ENCODE assay signal across 17 cellular contexts in the genomic region with DNA sequence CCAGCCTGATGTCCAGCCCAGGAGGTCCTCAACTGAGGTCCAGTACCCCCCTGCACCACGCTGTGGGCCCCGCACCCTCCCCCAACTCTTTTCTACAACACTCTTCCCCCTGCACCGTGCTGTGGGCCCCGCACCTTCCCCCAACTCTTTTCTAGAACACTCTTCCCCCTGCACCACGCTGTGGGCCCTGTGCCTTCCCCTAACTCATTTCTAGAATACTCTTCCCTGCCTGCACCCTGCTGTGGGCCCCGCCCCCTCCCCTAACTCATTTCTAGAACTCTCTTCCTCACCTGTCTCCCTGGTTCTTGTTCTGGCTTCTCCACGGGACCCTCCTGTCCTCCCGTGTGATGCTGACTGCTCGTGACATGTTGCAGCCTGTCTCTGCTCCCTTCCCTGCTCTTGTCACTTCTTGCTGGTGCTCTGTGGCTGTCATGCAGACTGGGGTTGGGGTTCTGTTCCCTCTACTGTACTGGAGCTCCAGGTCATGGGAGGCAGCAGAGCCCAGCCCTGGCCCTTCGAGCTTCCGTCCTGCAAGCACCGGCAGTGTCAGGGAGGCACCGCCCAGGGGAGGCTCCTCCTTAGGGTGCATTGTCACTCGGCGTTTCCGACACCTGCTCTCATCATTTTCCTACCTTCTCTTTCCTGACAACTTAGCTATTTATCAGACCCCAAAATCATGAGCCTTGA.
DNase-seq lines count a peak whose midpoint lies in the region; ATAC-seq, FAIRE-seq and TF ChIP-seq lines count a peak whose summit lies in the region.
"Had no signal": no experiment of that assay in that cellular context is flagged by ENCODE, and none has a peak within 500 bp of the region (broad histone marks: within the 10 kb centered on the region; RNA-seq: fewer than 3 reads in every experiment).

No MANE protein-coding gene starts in this region.

- no peaks in the 10 kb centered on the region for H3K9me3 Mint-ChIP-seq in stimulated activated naive CD8-positive, alpha-beta T cell treated with anti-CD3 and anti-CD28 coated beads, Interleukin-15, amount 100 ng/mL, for 72 hours
- H3K9me3 Mint-ChIP-seq: CD8-positive, alpha-beta T cell; dendritic cell treated with granulocyte-macrophage colony-stimulating factor and Interleukin-4, amounts not matched to agents 40 ng/mL and 50 ng/mL, for 4 days; neural crest cell; T-cell had no signal

- no peaks in the 10 kb centered on the region for H3K9me2 ChIP-seq in SK-N-SH
- H3K9me2 ChIP-seq in MM.1S (replicated peaks; ENCODE audit: insufficient read depth, low read length): no peaks in the 10 kb centered on the region

- peaks cover 50% of the 10 kb centered on the region for H3K4me1 Mint-ChIP-seq in stimulated activated naive CD8-positive, alpha-beta T cell treated with anti-CD3 and anti-CD28 coated beads, Interleukin-15, amount 100 ng/mL, for 72 hours

- peaks cover 8 to 35% of the 10 kb centered on the region in 2 experiments; a peak in 2 of 4 replicates for H3K4me1 ChIP-seq in SK-N-SH (ENCODE audit: control insufficient read depth in 1 of 2, insufficient read depth in 2 of 2, low read depth in 1 of 2, low read length in 1 of 2)
- peaks cover 21% of the 10 kb centered on the region for H3K4me1 ChIP-seq in keratinocyte (ENCODE audit: control insufficient read depth, extremely low read depth, insufficient read depth, low read length)
- no peaks in the 10 kb centered on the region for H3K4me1 ChIP-seq in MM.1S (ENCODE audit: low read length)
- no peaks in the 10 kb centered on the region for H3K4me1 ChIP-seq in upper lobe of right lung
- H3K4me1 ChIP-seq: lower lobe of right lung, Peyer's patch had no signal

- H3K27me3 Mint-ChIP-seq in stimulated activated naive CD8-positive, alpha-beta T cell treated with anti-CD3 and anti-CD28 coated beads, Interleukin-15, amount 100 ng/mL, for 72 hours: peaks cover 33% of the 10 kb centered on the region
- H3K27me3 Mint-ChIP-seq: dendritic cell treated with granulocyte-macrophage colony-stimulating factor and Interleukin-4, amounts not matched to agents 40 ng/mL and 50 ng/mL, for 4 days had no signal

- POLR2A ChIA-PET in SK-N-SH (lab: Yijun Ruan, JAX): interaction anchor here (2.3 kb wide), 1 partner anchor 266 kb away, joined by 18 read pairs; no protein-coding TSS in a partner anchor

- peak; percentile 51 for FAIRE-seq in keratinocyte (lab: Jason Lieb, UNC)

- dilution Hi-C loops in keratinocyte (cut with MboI; ENCODE audit: extremely low pct_ligation_motif_present, low sequenced_read_pairs): no loop called here

- H4K20me1 ChIP-seq in SK-N-SH (ENCODE audit: insufficient read depth) (no peaks in the 10 kb centered on the region), keratinocyte (ENCODE audit: control insufficient read depth, extremely low read depth, insufficient read depth, low read length) (no peaks in the 10 kb centered on the region), MM.1S (ENCODE audit: insufficient read depth, low read length) (no peaks in the 10 kb centered on the region)

- H3K9me1 ChIP-seq in keratinocyte (ENCODE audit: control insufficient read depth, extremely low read depth, insufficient read depth, low read length): no peaks in the 10 kb centered on the region

- TF ChIP-seq CTCF in SK-N-SH (IDR thresholded peaks at IDR 0.05) (no peak), keratinocyte (optimal IDR thresholded peaks at IDR 0.05 in 1 of 3, IDR thresholded peaks at IDR 0.05 in 1 of 3, conservative IDR thresholded peaks at IDR 0.05 in 1 of 3; ENCODE audit: extremely low read depth in 1 of 3, insufficient read depth in 2 of 3, low read length in 3 of 3) (no peak), MM.1S (IDR thresholded peaks at IDR 0.05; ENCODE audit: low read length) (no peak), upper lobe of right lung (IDR thresholded peaks at IDR 0.05) (no peak)

- H2AFZ ChIP-seq in SK-N-SH (ENCODE audit: low read depth) (no peak overlapping the region), keratinocyte (ENCODE audit: control insufficient read depth, low read length) (peak overlapping the region; percentile 21), MM.1S (ENCODE audit: low read length) (no peak overlapping the region)

- H3K4me3 ChIP-seq in SK-N-SH (ENCODE audit: low read depth in 2 of 2, low read length in 1 of 2) (no peak overlapping the region), keratinocyte (ENCODE audit: control insufficient read depth in 2 of 3, extremely low read depth in 1 of 3, insufficient read depth in 2 of 3, low read depth in 1 of 3, low read length in 3 of 3) (no peak overlapping the region), MM.1S (ENCODE audit: low read length) (no peak overlapping the region), upper lobe of right lung (no peak overlapping the region)
- H3K4me3 ChIP-seq: lower lobe of right lung, Peyer's patch, transverse colon had no signal

- 88% methylated on average over 14 of the region's 16 CpGs for WGBS in SK-N-SH (ENCODE audit: low lambda C conversion rate)

- DNase-seq in SK-N-SH (peak; percentile 4), keratinocyte (ENCODE audit: low read depth, low spot score) (no peak), MM.1S (no peak), upper lobe of right lung (no peak), NCI-H1092 treated with DMSO at 0.1 percent for 48 hours (lab: John Stamatoyannopoulos, UW) (no peak)
- DNase-seq in stimulated activated naive CD8-positive, alpha-beta T cell treated with anti-CD3 and anti-CD28 coated beads, Interleukin-15, amount 100 ng/mL, for 72 hours: peak in 1 of 2 donors; percentile 19
- DNase-seq in stimulated activated naive CD8-positive, alpha-beta T cell treated with anti-CD3 and anti-CD28 coated beads, Interleukin-15, Interleukin-2, amounts not matched to agents 100 U/mL and 50 U/mL, for 24 hours: no peak

- H3K27ac ChIP-seq in SK-N-SH (ENCODE audit: low read depth in 2 of 2, low read length in 1 of 2): peak overlapping the region in 1 of 2 experiments; percentile 36; a peak in 1 of 4 replicates
- H3K27ac ChIP-seq in keratinocyte (ENCODE audit: control insufficient read depth, insufficient read depth, low read length): no peak overlapping the region
- no peak overlapping the region for H3K27ac ChIP-seq in MM.1S (ENCODE audit: low read length)
- no peak overlapping the region for H3K27ac ChIP-seq in upper lobe of right lung
- H3K27ac ChIP-seq: lower lobe of right lung, Peyer's patch, transverse colon had no signal

- H3K9me3 ChIP-seq in SK-N-SH (no peaks in the 10 kb centered on the region), keratinocyte (ENCODE audit: control insufficient read depth, low read depth, low read length) (no peaks in the 10 kb centered on the region), MM.1S (replicated peaks; ENCODE audit: insufficient read depth, low read length) (no peaks in the 10 kb centered on the region), upper lobe of right lung (no peaks in the 10 kb centered on the region)
- H3K9me3 ChIP-seq: lower lobe of right lung, Peyer's patch, transverse colon had no signal

- H3K79me2 ChIP-seq in SK-N-SH (ENCODE audit: insufficient read depth) (no peaks in the 10 kb centered on the region), keratinocyte (ENCODE audit: control insufficient read depth, insufficient read depth, low read length) (no peaks in the 10 kb centered on the region), MM.1S (ENCODE audit: low read length) (no peaks in the 10 kb centered on the region)

- H3K4me3 Mint-ChIP-seq in stimulated activated naive CD8-positive, alpha-beta T cell treated with anti-CD3 and anti-CD28 coated beads, Interleukin-15, amount 100 ng/mL, for 72 hours: peak overlapping the region; percentile 9 to 46
- H3K4me3 Mint-ChIP-seq: CD8-positive, alpha-beta T cell; dendritic cell treated with granulocyte-macrophage colony-stimulating factor and Interleukin-4, amounts not matched to agents 40 ng/mL and 50 ng/mL, for 4 days; HFFc6; neural crest cell; T-cell had no signal

- no peak for TF ChIP-seq RAD21 in SK-N-SH (IDR thresholded peaks at IDR 0.05; ENCODE audit: low read length)

- H3F3A ChIP-seq in SK-N-SH (replicated peaks; ENCODE audit: insufficient read depth) (no peaks in the 10 kb centered on the region), MM.1S (ENCODE audit: insufficient read depth, low read length) (no peaks in the 10 kb centered on the region)

- no peak for TF ChIP-seq EP300 in SK-N-SH (IDR thresholded peaks at IDR 0.05; ENCODE audit: borderline replicate concordance in 1 of 2, low read depth in 1 of 2, low read length in 1 of 2)

- H3K9ac ChIP-seq in SK-N-SH (no peak overlapping the region), keratinocyte (ENCODE audit: control insufficient read depth, extremely low read depth, insufficient read depth, low read length) (no peak overlapping the region), MM.1S (ENCODE audit: low read length) (no peak overlapping the region)

- intact Hi-C loops in upper lobe of right lung (cut with DNase I): loop anchor here (10.0 kb wide), 1 partner anchor 267 kb away; no protein-coding TSS in a partner anchor

- CTCF ChIA-PET in SK-N-SH (lab: Yijun Ruan, JAX): interaction anchor here (0.6 to 4.7 kb wide), 57 partner anchors 8 to 722 kb away, joined by 3 to 127 read pairs (median 5); a partner anchor contains a TSS

- no peaks in the 10 kb centered on the region for H3K36me3 ChIP-seq in SK-N-SH (replicated peaks in 1 of 2; ENCODE audit: control insufficient read depth in 1 of 2, insufficient read depth in 2 of 2, low read length in 1 of 2)
- H3K36me3 ChIP-seq in keratinocyte (ENCODE audit: control insufficient read depth in 2 of 2, extremely low read depth in 1 of 2, insufficient read depth in 2 of 2, low read length in 2 of 2): no peaks in the 10 kb centered on the region
- H3K36me3 ChIP-seq in MM.1S (replicated peaks; ENCODE audit: insufficient read depth, low read length): no peaks in the 10 kb centered on the region
- no peaks in the 10 kb centered on the region for H3K36me3 ChIP-seq in upper lobe of right lung
- H3K36me3 ChIP-seq: lower lobe of right lung, Peyer's patch, transverse colon had no signal

- H3K4me2 ChIP-seq in SK-N-SH (no peak overlapping the region), keratinocyte (ENCODE audit: control insufficient read depth, extremely low read depth, insufficient read depth, low read depth, low read length) (no peak overlapping the region), MM.1S (ENCODE audit: low read depth, low read length) (no peak overlapping the region)

- H3K27me3 ChIP-seq in SK-N-SH (ENCODE audit: insufficient read depth) (no peaks in the 10 kb centered on the region), keratinocyte (ENCODE audit: control insufficient read depth, extremely low read depth, insufficient read depth, low read length) (peaks cover 12% of the 10 kb centered on the region), MM.1S (replicated peaks; ENCODE audit: insufficient read depth, low read length) (peaks cover 14% of the 10 kb centered on the region; the same call in 1 of the 2 replicates), upper lobe of right lung (no peaks in the 10 kb centered on the region)
- H3K27me3 ChIP-seq: Peyer's patch, transverse colon had no signal

- ATAC-seq in SK-N-SH treated with all-trans-retinoic acid at 6 μM for 48 hours (no peak), upper lobe of right lung (no peak)
- no peak for ATAC-seq in stimulated activated naive CD8-positive, alpha-beta T cell treated with anti-CD3 and anti-CD28 coated beads, Interleukin-15, amount 100 ng/mL, for 72 hours
- ATAC-seq in stimulated activated naive CD8-positive, alpha-beta T cell treated with anti-CD3 and anti-CD28 coated beads, Interleukin-15, Interleukin-2, amounts not matched to agents 100 U/mL and 50 U/mL, for 24 hours: no peak

- peak overlapping the region; percentile 34 to 72 for H3K27ac Mint-ChIP-seq in stimulated activated naive CD8-positive, alpha-beta T cell treated with anti-CD3 and anti-CD28 coated beads, Interleukin-15, amount 100 ng/mL, for 72 hours
- H3K27ac Mint-ChIP-seq: dendritic cell treated with granulocyte-macrophage colony-stimulating factor and Interleukin-4, amounts not matched to agents 40 ng/mL and 50 ng/mL, for 4 days; HFFc6; progenitor cell of endocrine pancreas had no signal
